In the genomic region with DNA sequence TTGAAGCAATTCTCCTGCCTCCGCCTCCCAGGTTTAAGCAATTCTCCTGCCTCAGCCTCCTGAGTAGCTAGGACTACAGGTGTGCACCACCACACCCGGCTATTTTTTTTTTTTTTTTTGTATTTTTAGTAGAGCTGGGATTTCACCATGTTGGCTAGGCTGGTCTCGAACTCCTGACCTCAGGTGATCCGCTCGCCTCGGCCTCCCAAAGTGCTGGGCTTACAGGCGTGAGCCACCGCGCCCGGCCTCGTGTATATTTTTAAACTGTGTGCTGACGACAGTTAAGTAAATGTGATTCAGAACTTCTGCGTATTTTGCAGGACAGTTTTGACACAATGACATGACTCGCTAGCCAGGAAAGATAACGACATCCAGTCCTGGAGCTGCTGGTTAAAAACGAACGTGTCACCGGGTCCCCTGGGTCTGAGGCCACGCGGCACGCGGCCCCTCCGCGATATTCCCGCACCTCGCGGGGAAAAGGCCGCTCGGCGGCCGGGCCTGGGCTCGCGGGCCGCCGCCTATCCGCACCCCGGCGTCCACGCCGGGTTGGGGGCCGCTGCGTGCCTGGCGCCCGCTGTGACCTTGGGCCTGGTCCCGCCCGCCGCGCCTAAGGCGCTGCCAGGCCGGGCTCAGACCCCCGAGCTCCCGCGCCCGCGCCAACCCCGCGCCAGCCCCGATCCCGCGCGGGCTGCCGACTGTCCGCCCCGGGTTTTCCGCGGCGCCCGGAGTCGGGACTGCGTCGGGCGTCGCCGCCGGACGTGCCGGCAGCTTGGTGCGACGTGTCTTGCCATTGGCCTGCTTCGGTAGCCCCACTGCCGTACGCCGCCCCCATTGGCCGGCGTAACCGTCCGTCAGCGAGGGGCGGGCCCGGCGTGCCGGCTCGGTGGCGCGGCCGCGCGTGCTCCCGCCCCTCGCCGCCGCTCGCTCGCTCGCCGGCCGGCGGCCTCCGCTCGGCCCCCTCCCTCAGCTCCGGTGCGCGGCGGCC, we compare ENCODE assay signal across 8 cellular contexts. TPM values are rescaled to one million over a fixed set of nuclear protein-coding genes. Genes with fewer than 3 reads are reported as not detected.
DNase-seq lines count a peak whose midpoint lies in the region; ATAC-seq and TF ChIP-seq lines count a peak whose summit lies in the region.

A gene (plus strand): TSS at position 907 of the 985 bp plus-strand sequence. CDS start 157 bp downstream, outside the sequence.

- H3K4me2 ChIP-seq in skeletal muscle satellite cell (ENCODE audit: low read length), result peak within 1 kb of the TSS; percentile 93

- H3K4me3 ChIP-seq in A673 (ENCODE audit: low read depth, low read length, poor library complexity, severe bottlenecking) (peak within 1 kb of the TSS; percentile 93), WERI-Rb-1 (ENCODE audit: low read depth, low read length) (peak within 1 kb of the TSS; percentile 82), iPS-18c (ENCODE audit: insufficient read depth, low read depth, low read length) (peak within 1 kb of the TSS; percentile 75), skeletal muscle satellite cell (ENCODE audit: low read length) (peak within 1 kb of the TSS; percentile 84)

- CTCF ChIA-PET in A673 (lab: Charles Lee), result interaction anchor here (0.5 kb wide), 1 partner anchor 165 kb away, joined by 6 read pairs; no protein-coding TSS in a partner anchor

- H3K27ac ChIP-seq in A673 (ENCODE audit: low read depth, low read length, poor library complexity, severe bottlenecking) (peak within 1 kb of the TSS; percentile 87), WERI-Rb-1 (peak within 1 kb of the TSS; percentile 93)

- intact Hi-C loops in A673 (cut with micrococcal nuclease; ENCODE audit: unreplicated experiment), result no loop called here

- ATAC-seq in GM18861 (IDR thresholded peaks at IDR 0.05; ENCODE audit: unreplicated experiment) (peak; percentile 89), HG03095 (IDR thresholded peaks at IDR 0.05; ENCODE audit: unreplicated experiment) (peak; percentile 82)

- POLR2A ChIA-PET in A673 (lab: Charles Lee; ENCODE audit: low non-redundant PET), result no interaction called here

- DNase-seq in A673 (ENCODE audit: low spot score), result peak; percentile 97
- peak; percentile 95 for DNase-seq in NCI-H2196 treated with DMSO at 0.1 percent for 48 hours (lab: John Stamatoyannopoulos, UW; ENCODE audit: unreplicated experiment)
- peak; percentile 97 for DNase-seq in WERI-Rb-1
- peak; percentile 97 to 99 for DNase-seq in T47D (ENCODE audit: low read depth in 1 of 2, low spot score in 1 of 2)

- H3K9ac ChIP-seq in skeletal muscle satellite cell (ENCODE audit: low read depth, low read length), result peak within 1 kb of the TSS; percentile 97

- H3K9me3 ChIP-seq in A673 (ENCODE audit: low read depth, low read length, poor library complexity, severe bottlenecking) (no peaks in the 10 kb centered on the region), WERI-Rb-1 (ENCODE audit: severe bottlenecking) (peaks cover 17% of the 10 kb centered on the region), iPS-18c (ENCODE audit: control insufficient read depth, insufficient read depth, low read length) (no peaks in the 10 kb centered on the region), skeletal muscle satellite cell (replicated peaks; ENCODE audit: low read length) (no peaks in the 10 kb centered on the region)

- in situ Hi-C loops in T47D (cut with HindIII; ENCODE audit: low pct_unique_long_range_greater_than_20kb, low sequenced_read_pairs), result no loop called here

- H3K4me1 ChIP-seq in A673 (ENCODE audit: insufficient read depth, low read length, poor library complexity, severe bottlenecking) (no peaks in the 10 kb centered on the region), skeletal muscle satellite cell (ENCODE audit: control insufficient read depth, insufficient read depth, low read length) (peaks cover 5% of the 10 kb centered on the region)

- no peaks in the 10 kb centered on the region for H3K36me3 ChIP-seq in A673 (ENCODE audit: insufficient read depth, low read length, poor library complexity, severe bottlenecking)
- H3K36me3 ChIP-seq in WERI-Rb-1, result peaks cover 25% of the 10 kb centered on the region
- no peaks in the 10 kb centered on the region for H3K36me3 ChIP-seq in skeletal muscle satellite cell (ENCODE audit: insufficient read depth, low read length)

- TF ChIP-seq CTCF in A673 (conservative IDR thresholded peaks at IDR 0.05; ENCODE audit: low read depth, low read length) (no peak), WERI-Rb-1 (IDR thresholded peaks at IDR 0.05; ENCODE audit: low read depth, low read length) (no peak)

- H3K27me3 ChIP-seq in A673 (replicated peaks; ENCODE audit: insufficient read depth, low read depth, low read length, poor library complexity), result no peaks in the 10 kb centered on the region
- H3K27me3 ChIP-seq in WERI-Rb-1 (ENCODE audit: insufficient read depth, low read depth, severe bottlenecking), result no peaks in the 10 kb centered on the region
- H3K27me3 ChIP-seq in skeletal muscle satellite cell (ENCODE audit: control insufficient read depth, insufficient read depth, low read length), result no peaks in the 10 kb centered on the region

- BruUV-seq in A673 (replicated peaks; lab: Mats Ljungman, UMichigan), result no TSS peak

RNA-seq across cellular contexts. Expression of the gene that starts here (rescaled TPM):
- 107 and 116 TPM in 2 replicates for total RNA-seq in A673 (2021)
- 23.2 and 26.4 TPM in 2 replicates for total RNA-seq in skeletal muscle satellite cell (2012; rRNA removed)

Comparison
In these comparisons a context has a peak if more than half of its experiments do, and no peak if none do; other contexts are left out.
1. Peak in every context shown above with its lines: DNase-seq, ATAC-seq, H3K4me3 ChIP-seq and H3K27ac ChIP-seq.